ENCODE assay signal across 23 cellular contexts in the genomic region with DNA sequence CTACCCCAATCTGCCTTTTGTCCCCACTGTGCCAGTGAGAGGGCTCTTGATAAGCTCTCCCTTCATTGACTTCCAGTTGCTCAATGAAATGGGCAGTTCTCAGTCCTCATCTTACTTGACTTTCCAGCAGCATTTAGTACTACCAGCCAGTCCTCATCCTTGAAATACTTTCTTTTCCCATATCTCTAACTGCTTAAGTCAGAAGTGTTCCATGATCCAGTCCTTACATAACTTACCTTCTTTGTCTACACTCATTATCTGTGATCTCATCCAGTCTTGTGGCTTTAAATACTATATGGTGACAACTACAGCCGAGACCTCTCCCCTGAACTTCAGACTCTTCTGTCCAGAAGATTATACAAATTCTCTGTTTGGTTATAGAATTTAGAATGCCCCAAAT. TPM values are rescaled to one million over a fixed set of nuclear protein-coding genes. Genes with fewer than 3 reads are reported as not detected.
DNase-seq lines count a peak whose midpoint lies in the region; ATAC-seq, FAIRE-seq and TF ChIP-seq lines count a peak whose summit lies in the region.
"Had no signal": no experiment of that assay in that cellular context is flagged by ENCODE, and none has a peak within 500 bp of the region (broad histone marks: within the 10 kb centered on the region; RNA-seq: fewer than 3 reads in every experiment).

No MANE protein-coding gene starts in this region.

- TF ChIP-seq POLR2A in H54 (IDR thresholded peaks at IDR 0.05; ENCODE audit: low read depth, low read length), result no peak
- TF ChIP-seq POLR2A in endothelial cell of umbilical vein (IDR thresholded peaks at IDR 0.05; ENCODE audit: low read depth, low read length), result no peak
- no peak for TF ChIP-seq POLR2A in prostate gland (IDR thresholded peaks at IDR 0.05)

- peak; percentile 65 for FAIRE-seq in H54 (lab: Jason Lieb, UNC)
- FAIRE-seq in endothelial cell of umbilical vein (lab: Jason Lieb, UNC), result no peak
- FAIRE-seq: D721Med had no signal

- BruUV-seq in endothelial cell of umbilical vein (replicated peaks; lab: Mats Ljungman, UMichigan) (TSS peak; percentile 24), A673 (replicated peaks; lab: Mats Ljungman, UMichigan) (no TSS peak)

- H3K9me3 ChIP-seq in endothelial cell of umbilical vein (replicated peaks; ENCODE audit: control insufficient read depth, insufficient read depth, low read length) (no peaks in the 10 kb centered on the region), osteoblast (ENCODE audit: low read depth, low read length) (no peaks in the 10 kb centered on the region), A673 (ENCODE audit: low read depth, low read length, poor library complexity, severe bottlenecking) (no peaks in the 10 kb centered on the region), prostate gland (no peaks in the 10 kb centered on the region)
- H3K9me3 ChIP-seq: heart left ventricle had no signal

- H3K36me3 ChIP-seq in endothelial cell of umbilical vein (ENCODE audit: control insufficient read depth in 2 of 2, extremely low read depth in 1 of 2, insufficient read depth in 2 of 2, low read length in 2 of 2), result no peaks in the 10 kb centered on the region
- peaks cover 9% of the 10 kb centered on the region for H3K36me3 ChIP-seq in osteoblast (ENCODE audit: insufficient read depth, low read length)
- H3K36me3 ChIP-seq in A673 (ENCODE audit: insufficient read depth, low read length, poor library complexity, severe bottlenecking), result no peaks in the 10 kb centered on the region
- no peaks in the 10 kb centered on the region for H3K36me3 ChIP-seq in prostate gland

- H3K4me1 ChIP-seq in endothelial cell of umbilical vein (ENCODE audit: control insufficient read depth, extremely low read depth, insufficient read depth, low read length), result peaks cover 52% of the 10 kb centered on the region
- H3K4me1 ChIP-seq in osteoblast (ENCODE audit: insufficient read depth, low read length), result peaks cover 39% of the 10 kb centered on the region
- peaks cover 17% of the 10 kb centered on the region for H3K4me1 ChIP-seq in A673 (ENCODE audit: insufficient read depth, low read length, poor library complexity, severe bottlenecking)
- no peaks in the 10 kb centered on the region for H3K4me1 ChIP-seq in prostate gland (replicated peaks)

- H3K4me2 ChIP-seq in endothelial cell of umbilical vein (ENCODE audit: insufficient read depth, low read length) (peak overlapping the region; percentile 95), osteoblast (ENCODE audit: insufficient read depth, low read length) (peak overlapping the region; percentile 67)

- H3K79me2 ChIP-seq in endothelial cell of umbilical vein (ENCODE audit: control insufficient read depth, insufficient read depth, low read length), result peaks cover 3% of the 10 kb centered on the region
- H3K79me2 ChIP-seq in osteoblast (ENCODE audit: insufficient read depth, low read length), result peaks cover 7% of the 10 kb centered on the region

- WGBS in prostate gland, result 94% methylated on average over 1 of the region's 1 CpG

- POLR2A ChIA-PET in endothelial cell of umbilical vein (lab: Charles Lee) (interaction anchor here (1.0 to 1.2 kb wide), 2 partner anchors 9 to 15 kb away, joined by 3 to 4 read pairs; no protein-coding TSS in a partner anchor), A673 (lab: Charles Lee; ENCODE audit: low non-redundant PET) (no interaction called here)

- peak overlapping the region; percentile 40 for H3K9ac ChIP-seq in endothelial cell of umbilical vein (replicated peaks; ENCODE audit: extremely low read depth, insufficient read depth, low read length)

- H3K27ac ChIP-seq in endothelial cell of umbilical vein (ENCODE audit: insufficient read depth, low read depth, low read length), result peak overlapping the region; percentile 80
- peak overlapping the region; percentile 95 for H3K27ac ChIP-seq in osteoblast (ENCODE audit: low read depth, low read length)
- no peak overlapping the region for H3K27ac ChIP-seq in A673 (ENCODE audit: low read depth, low read length, poor library complexity, severe bottlenecking)
- no peak overlapping the region for H3K27ac ChIP-seq in prostate gland
- H3K27ac ChIP-seq: heart left ventricle had no signal

- H3K9me1 ChIP-seq in endothelial cell of umbilical vein (replicated peaks; ENCODE audit: control insufficient read depth, extremely low read depth, insufficient read depth, low read length), result no peaks in the 10 kb centered on the region

- DNase-seq in H54 (ENCODE audit: insufficient read length, low spot score) (no peak), endothelial cell of umbilical vein (ENCODE audit: low read depth, low spot score) (no peak), osteoblast (ENCODE audit: insufficient read length, low spot score, missing footprints) (no peak), A673 (ENCODE audit: low spot score) (no peak), NCI-H1436 treated with DMSO at 0.1 percent for 48 hours (lab: John Stamatoyannopoulos, UW) (no peak), C1 segment of cervical spinal cord (lab: John Stamatoyannopoulos, UW) (no peak), prostate gland (ENCODE audit: low spot score) (no peak)
- DNase-seq: activated B cell treated with CpG ODN at 0.5 μM for 24 hours; activated CD4-positive, alpha-beta T cell treated with anti-CD3 and anti-CD28 coated beads, Interleukin-2, amount 10 ng/mL, durations not matched to agents 7 days and 5 days; activated naive CD4-positive, alpha-beta T cell; activated T-cell treated with anti-CD3 and anti-CD28 coated beads, Interleukin-2, amount 50 U/mL, for 4 hours; foreskin melanocyte; heart left ventricle; NCI-H1092 treated with DMSO at 0.1 percent for 48 hours; NCI-H187; NCI-H82; occipital lobe; T-helper 1 cell had no signal

- dilution Hi-C loops in endothelial cell of umbilical vein (cut with MboI; ENCODE audit: extremely low pct_ligation_motif_present, low sequenced_read_pairs), result no loop called here

- H4K20me1 ChIP-seq in endothelial cell of umbilical vein (replicated peaks; ENCODE audit: control insufficient read depth, extremely low read depth, insufficient read depth, low read length), result no peaks in the 10 kb centered on the region
- no peaks in the 10 kb centered on the region for H4K20me1 ChIP-seq in osteoblast (ENCODE audit: insufficient read depth, low read length)

- ATAC-seq in SK-N-SH treated with all-trans-retinoic acid at 6 μM for 48 hours, result peak; percentile 5; the same call in 1 of the 3 replicates
- ATAC-seq: activated T-cell treated with anti-CD3 and anti-CD28 coated beads, Interleukin-2, amount 50 U/mL, for 4 hours; heart left ventricle; natural killer cell treated with Interleukin-12 subunit alpha and Interleukin-12 subunit beta and Interleukin-15 and Interleukin-18, amount 100 ng/mL, for 72 hours; stimulated activated effector memory CD8-positive, alpha-beta T cell treated with anti-CD3 and anti-CD28 coated beads, Interleukin-12 subunit alpha, Interleukin-12 subunit beta, amount 100 ng/mL, for 72 hours had no signal

- no peaks in the 10 kb centered on the region for H3K27me3 ChIP-seq in endothelial cell of umbilical vein (ENCODE audit: control insufficient read depth in 2 of 2, insufficient read depth in 2 of 2, low read length in 2 of 2)
- H3K27me3 ChIP-seq in osteoblast (ENCODE audit: insufficient read depth, low read length), result no peaks in the 10 kb centered on the region
- H3K27me3 ChIP-seq in A673 (replicated peaks; ENCODE audit: insufficient read depth, low read depth, low read length, poor library complexity), result no peaks in the 10 kb centered on the region
- H3K27me3 ChIP-seq in prostate gland (replicated peaks; ENCODE audit: insufficient read depth), result no peaks in the 10 kb centered on the region
- H3K27me3 ChIP-seq: heart left ventricle had no signal

- no peak overlapping the region for H3K4me3 ChIP-seq in endothelial cell of umbilical vein (replicated peaks in 1 of 3; ENCODE audit: insufficient read depth in 1 of 3, low read depth in 1 of 3, low read length in 3 of 3)
- H3K4me3 ChIP-seq in osteoblast (ENCODE audit: insufficient read depth, low read length), result peak overlapping the region; percentile 26
- H3K4me3 ChIP-seq in A673 (ENCODE audit: low read depth, low read length, poor library complexity, severe bottlenecking), result no peak overlapping the region
- no peak overlapping the region for H3K4me3 ChIP-seq in prostate gland
- H3K4me3 ChIP-seq: heart left ventricle had no signal

- H2AFZ ChIP-seq in endothelial cell of umbilical vein (ENCODE audit: low read depth, low read length) (no peak overlapping the region), osteoblast (ENCODE audit: low read length) (no peak overlapping the region)

- TF ChIP-seq CTCF in endothelial cell of umbilical vein (IDR thresholded peaks at IDR 0.05; ENCODE audit: extremely low read depth in 1 of 2, insufficient read depth in 1 of 2, low read depth in 1 of 2, low read length in 2 of 2) (no peak), osteoblast (IDR thresholded peaks at IDR 0.05; ENCODE audit: extremely low read depth, low read depth, low read length) (no peak), A673 (conservative IDR thresholded peaks at IDR 0.05; ENCODE audit: low read depth, low read length) (no peak), prostate gland (IDR thresholded peaks at IDR 0.05) (no peak)

- CTCF ChIA-PET in endothelial cell of umbilical vein (lab: Charles Lee) (interaction anchor here (1.0 to 3.2 kb wide), 7 partner anchors 10 to 86 kb away, joined by 3 to 14 read pairs (median 5); a partner anchor contains a TSS), A673 (lab: Charles Lee) (no interaction called here)

- intact Hi-C loops in endothelial cell of umbilical vein (cut with micrococcal nuclease), result loop anchor here (1.0 to 5.0 kb wide), 4 partner anchors 10 to 41 kb away; no protein-coding TSS in a partner anchor
- intact Hi-C loops in A673 (cut with micrococcal nuclease; ENCODE audit: unreplicated experiment), result no loop called here
- intact Hi-C loops in prostate gland (cut with DNase I), result no loop called here

RNA-seq across cellular contexts. Expression of a gene that starts 28.7 kb away (rescaled TPM):
- total RNA-seq in endothelial cell of umbilical vein, result 1.5 and 1.8 TPM in 2 replicates
- polyA plus RNA-seq in endothelial cell of umbilical vein, result 0.98 and 1.2 TPM in 2 replicates
- 0.68 and 0.71 TPM in 2 replicates for polyA plus RNA-seq in endothelial cell of umbilical vein (2011; cell fraction: cytosol; rRNA removed)
- 0.54 and 0.98 TPM in 2 replicates for polyA plus RNA-seq in endothelial cell of umbilical vein (2011; cell fraction: nucleus; rRNA removed)
- 1.6 and 3.2 TPM in 2 replicates for polyA plus RNA-seq in endothelial cell of umbilical vein (2012)
- polyA minus RNA-seq in endothelial cell of umbilical vein, result 0.22 and 1.1 TPM in 2 replicates
- 5.6 TPM for polyA minus RNA-seq in endothelial cell of umbilical vein (2011; cell fraction: cytosol; rRNA and poly(A)+ RNA removed)
- polyA minus RNA-seq in endothelial cell of umbilical vein (2011; cell fraction: nucleus; rRNA and poly(A)+ RNA removed), result not detected in 2 replicates
- 13.6 and 19.5 TPM in 2 replicates for total RNA-seq in osteoblast
- total RNA-seq in A673 (2021), result 0.15 TPM in 1 of 2 replicates, not detected in the other
- total RNA-seq in prostate gland, result 100 to 1,000 TPM in 1 of 2 donors, 10 to 100 TPM in 1; 67.9 to 138 TPM
- total RNA-seq: activated B cell treated with CpG ODN at 0.5 μM for 24 hours; activated CD4-positive, alpha-beta T cell treated with anti-CD3 and anti-CD28 coated beads, Interleukin-2, amount 10 ng/mL, durations not matched to agents 7 days and 5 days; activated T-cell treated with anti-CD3 and anti-CD28 coated beads, Interleukin-2, amount 50 U/mL, for 4 hours; natural killer cell treated with Interleukin-12 subunit alpha and Interleukin-12 subunit beta and Interleukin-15 and Interleukin-18, amount 100 ng/mL, for 72 hours; NCI-H460 had no signal

RNA-seq across cellular contexts. Expression of a gene that starts 31.1 kb away (rescaled TPM):
- total RNA-seq in endothelial cell of umbilical vein (118 and 119 TPM in 2 replicates), osteoblast (96.9 and 114 TPM in 2 replicates), A673 (2021) (3.5 and 4.5 TPM in 2 replicates), prostate gland (10 to 100 TPM; 40.9 to 48.4 TPM)
- polyA plus RNA-seq in endothelial cell of umbilical vein, result 44.8 and 56.9 TPM in 2 replicates
- 87.4 and 95.6 TPM in 2 replicates for polyA plus RNA-seq in endothelial cell of umbilical vein (2011; cell fraction: cytosol; rRNA removed)
- 35.7 and 36.2 TPM in 2 replicates for polyA plus RNA-seq in endothelial cell of umbilical vein (2011; cell fraction: nucleus; rRNA removed)
- polyA plus RNA-seq in endothelial cell of umbilical vein (2012), result 97.9 and 99.8 TPM in 2 replicates
- 31.9 and 32.7 TPM in 2 replicates for polyA minus RNA-seq in endothelial cell of umbilical vein
- 8.6 TPM for polyA minus RNA-seq in endothelial cell of umbilical vein (2011; cell fraction: cytosol; rRNA and poly(A)+ RNA removed)
- 13.0 and 22.6 TPM in 2 replicates for polyA minus RNA-seq in endothelial cell of umbilical vein (2011; cell fraction: nucleus; rRNA and poly(A)+ RNA removed)

RNA-seq across cellular contexts. Expression of a gene that starts 59.2 kb away (rescaled TPM):
- total RNA-seq in endothelial cell of umbilical vein (60.1 and 68.6 TPM in 2 replicates), osteoblast (46.9 and 52.5 TPM in 2 replicates), A673 (2021) (44.2 and 53.0 TPM in 2 replicates), prostate gland (10 to 100 TPM; 54.1 to 68.9 TPM)
- polyA plus RNA-seq in endothelial cell of umbilical vein, result 12.1 and 14.9 TPM in 2 replicates
- 13.2 and 14.2 TPM in 2 replicates for polyA plus RNA-seq in endothelial cell of umbilical vein (2011; cell fraction: cytosol; rRNA removed)
- 40.2 and 53.5 TPM in 2 replicates for polyA plus RNA-seq in endothelial cell of umbilical vein (2011; cell fraction: nucleus; rRNA removed)
- polyA plus RNA-seq in endothelial cell of umbilical vein (2012), result 27.1 and 33.4 TPM in 2 replicates
- polyA minus RNA-seq in endothelial cell of umbilical vein, result 57.0 and 64.4 TPM in 2 replicates
- polyA minus RNA-seq in endothelial cell of umbilical vein (2011; cell fraction: cytosol; rRNA and poly(A)+ RNA removed), result 33.1 TPM
- polyA minus RNA-seq in endothelial cell of umbilical vein (2011; cell fraction: nucleus; rRNA and poly(A)+ RNA removed), result 111 and 139 TPM in 2 replicates

Comparison
In these comparisons a context has a peak if more than half of its experiments do, and no peak if none do; other contexts are left out.
1. H3K27ac ChIP-seq: peak in endothelial cell of umbilical vein (single experiment) and osteoblast (single experiment); none in A673 (single experiment) and prostate gland (0 of 2).